10 cellular contexts compared by ENCODE assay signal in genomic region chr19:17475541-17476115, GRCh38. TPM values are rescaled to one million over a fixed set of nuclear protein-coding genes. Genes with fewer than 3 reads are reported as not detected.
DNase-seq lines count a peak whose midpoint lies in the region; ATAC-seq and TF ChIP-seq lines count a peak whose summit lies in the region.
"Had no signal": no experiment of that assay in that cellular context is flagged by ENCODE, and none has a peak within 500 bp of the region (broad histone marks: within the 10 kb centered on the region; RNA-seq: fewer than 3 reads in every experiment).

No MANE protein-coding gene starts in this region.

- H3K4me3 Mint-ChIP-seq in CD8-positive, alpha-beta memory T cell: no peak overlapping the region
- H3K4me3 Mint-ChIP-seq: activated naive CD4-positive, alpha-beta T cell treated with anti-CD3 and anti-CD28 coated beads, Interleukin-2, amount 50 U/mL, for 24 hours had no signal

- no peaks in the 10 kb centered on the region for H3K27me3 ChIP-seq in RWPE2 (ENCODE audit: insufficient read depth, poor library complexity, severe bottlenecking)
- H3K27me3 ChIP-seq in CD8-positive, alpha-beta memory T cell (ENCODE audit: insufficient read depth, low read length, poor library complexity, severe bottlenecking): no peaks in the 10 kb centered on the region

- no peaks in the 10 kb centered on the region for H3K27me3 Mint-ChIP-seq in CD8-positive, alpha-beta memory T cell
- H3K27me3 Mint-ChIP-seq: activated naive CD4-positive, alpha-beta T cell treated with anti-CD3 and anti-CD28 coated beads, Interleukin-2, amount 50 U/mL, for 24 hours had no signal

- H3K4me1 Mint-ChIP-seq in CD8-positive, alpha-beta memory T cell: peaks cover 5 to 16% (median 13%) of the 10 kb centered on the region in 3 donors

- no peak overlapping the region for H3K4me3 ChIP-seq in RWPE2 (ENCODE audit: severe bottlenecking)
- H3K4me3 ChIP-seq in fibroblast of pulmonary artery (replicated peaks; ENCODE audit: low read depth, low read length): no peak overlapping the region
- no peak overlapping the region for H3K4me3 ChIP-seq in CD8-positive, alpha-beta memory T cell (ENCODE audit: low read length)

- CTCF ChIA-PET in CD8-positive, alpha-beta memory T cell (lab: Charles Lee): interaction anchor here (1.5 kb wide), 1 partner anchor 98 kb away, joined by 4 read pairs; no protein-coding TSS in a partner anchor

- TF ChIP-seq CTCF in RWPE2 (IDR thresholded peaks at IDR 0.05; ENCODE audit: poor library complexity, severe bottlenecking): no peak
- TF ChIP-seq CTCF in fibroblast of pulmonary artery (IDR thresholded peaks at IDR 0.05; ENCODE audit: low read length, missing control alignments): no peak

- H3K36me3 Mint-ChIP-seq in CD8-positive, alpha-beta memory T cell: no peaks in the 10 kb centered on the region
- H3K36me3 Mint-ChIP-seq: activated naive CD4-positive, alpha-beta T cell treated with anti-CD3 and anti-CD28 coated beads, Interleukin-2, amount 50 U/mL, for 24 hours had no signal

- H3K9me3 ChIP-seq in RWPE2 (ENCODE audit: severe bottlenecking): no peaks in the 10 kb centered on the region
- no peaks in the 10 kb centered on the region for H3K9me3 ChIP-seq in CD8-positive, alpha-beta memory T cell (ENCODE audit: low read length)

- peak overlapping the region in 2 of 8 donors; percentile 23 to 75 for H3K27ac Mint-ChIP-seq in CD8-positive, alpha-beta memory T cell
- H3K27ac Mint-ChIP-seq: activated naive CD4-positive, alpha-beta T cell treated with anti-CD3 and anti-CD28 coated beads, Interleukin-2, amount 50 U/mL, for 24 hours had no signal

- POLR2A ChIA-PET in CD8-positive, alpha-beta memory T cell (lab: Charles Lee): no interaction called here

- peaks cover 7% of the 10 kb centered on the region for H3K4me1 ChIP-seq in RWPE2 (ENCODE audit: insufficient read depth, poor library complexity, severe bottlenecking)
- peaks cover 8% of the 10 kb centered on the region for H3K4me1 ChIP-seq in CD8-positive, alpha-beta memory T cell (ENCODE audit: insufficient read depth, low read length)

- ATAC-seq in RWPE2 (ENCODE audit: low read depth) (peak; percentile 65), GM19452 (IDR thresholded peaks at IDR 0.05; ENCODE audit: unreplicated experiment) (no peak), GM21723 (IDR thresholded peaks at IDR 0.05; ENCODE audit: unreplicated experiment) (no peak), HG02840 (IDR thresholded peaks at IDR 0.05; ENCODE audit: low FRiP score, unreplicated experiment) (no peak)

- DNase-seq in COLO829 (ENCODE audit: low spot score): peak; percentile 88
- no peak for DNase-seq in RWPE2 (ENCODE audit: low spot score)
- DNase-seq in fibroblast of pulmonary artery (ENCODE audit: low read depth): peak; percentile 57
- peak; percentile 79 for DNase-seq in occipital lobe (lab: John Stamatoyannopoulos, UW)
- no peak for DNase-seq in CD8-positive, alpha-beta memory T cell
- DNase-seq: GDM1 had no signal

- peak overlapping the region; percentile 46 for H3K27ac ChIP-seq in RWPE2 (ENCODE audit: poor library complexity, severe bottlenecking)
- no peak overlapping the region for H3K27ac ChIP-seq in CD8-positive, alpha-beta memory T cell (ENCODE audit: low read depth, low read length)

- H3K36me3 ChIP-seq in RWPE2 (ENCODE audit: low read depth): no peaks in the 10 kb centered on the region
- no peaks in the 10 kb centered on the region for H3K36me3 ChIP-seq in CD8-positive, alpha-beta memory T cell (ENCODE audit: insufficient read depth, low read length)

- no peaks in the 10 kb centered on the region for H3K9me3 Mint-ChIP-seq in CD8-positive, alpha-beta memory T cell
- H3K9me3 Mint-ChIP-seq: activated naive CD4-positive, alpha-beta T cell treated with anti-CD3 and anti-CD28 coated beads, Interleukin-2, amount 50 U/mL, for 24 hours had no signal

RNA-seq across cellular contexts. Expression of gene SLC27A1, which starts 5.3 kb away (rescaled TPM):
- total RNA-seq in occipital lobe: 14.2 TPM
- 1 to 10 TPM; 2.0 to 3.7 TPM for total RNA-seq in CD8-positive, alpha-beta memory T cell
- polyA plus RNA-seq in CD8-positive, alpha-beta memory T cell: 6.6 TPM

RNA-seq across cellular contexts. Expression of gene NXNL1, which starts 14.9 kb away (rescaled TPM):
- total RNA-seq in occipital lobe: not detected
- total RNA-seq in CD8-positive, alpha-beta memory T cell: not detected
- polyA plus RNA-seq in CD8-positive, alpha-beta memory T cell: not detected

RNA-seq across cellular contexts. Expression of gene TMEM221, which starts 27.2 kb away (rescaled TPM):
- total RNA-seq in occipital lobe: 0.94 TPM
- total RNA-seq in CD8-positive, alpha-beta memory T cell: not detected
- not detected for polyA plus RNA-seq in CD8-positive, alpha-beta memory T cell

RNA-seq across cellular contexts. Expression of gene PGLS, which starts 35.8 kb away (rescaled TPM):
- total RNA-seq in occipital lobe: 36.3 TPM
- total RNA-seq in CD8-positive, alpha-beta memory T cell: 10 to 100 TPM; 56.6 to 71.1 TPM
- 78.4 TPM for polyA plus RNA-seq in CD8-positive, alpha-beta memory T cell

RNA-seq across cellular contexts. Expression of gene MVB12A, which starts 55.8 kb away (rescaled TPM):
- 19.3 TPM for total RNA-seq in occipital lobe
- 10 to 100 TPM; 34.5 to 39.2 TPM for total RNA-seq in CD8-positive, alpha-beta memory T cell
- 26.9 TPM for polyA plus RNA-seq in CD8-positive, alpha-beta memory T cell

Comparison
In these comparisons a context has a peak if more than half of its experiments do, and no peak if none do; other contexts are left out.
1. DNase-seq: peak in COLO829 (single experiment), fibroblast of pulmonary artery (single experiment) and occipital lobe (single experiment); none in RWPE2 (single experiment) and CD8-positive, alpha-beta memory T cell (0 of 5).